ENCODE assay signal across 12 cellular contexts in genomic region chr11:11555228-11555627, GRCh38.
DNase-seq lines count a peak whose midpoint lies in the region; ATAC-seq and TF ChIP-seq lines count a peak whose summit lies in the region.
"Had no signal": no experiment of that assay in that cellular context is flagged by ENCODE, and none has a peak within 500 bp of the region (broad histone marks: within the 10 kb centered on the region; RNA-seq: fewer than 3 reads in every experiment).

No MANE protein-coding gene starts in this region.

- TF ChIP-seq EP300 in sigmoid colon (IDR thresholded peaks at IDR 0.05) = no peak

- H3K27me3 ChIP-seq in sigmoid colon = no peaks in the 10 kb centered on the region
- no peaks in the 10 kb centered on the region for H3K27me3 ChIP-seq in CD8-positive, alpha-beta T cell (ENCODE audit: insufficient read depth, low read length)

- no peaks in the 10 kb centered on the region for H3K27me3 Mint-ChIP-seq in glutamatergic neuron (ENCODE audit: unreplicated experiment)
- H3K27me3 Mint-ChIP-seq in CD8-positive, alpha-beta T cell (ENCODE audit: low read depth) = peaks cover 6% of the 10 kb centered on the region

- H3K36me3 Mint-ChIP-seq in glutamatergic neuron (ENCODE audit: unreplicated experiment) = no peaks in the 10 kb centered on the region
- H3K36me3 Mint-ChIP-seq in CD8-positive, alpha-beta T cell = no peaks in the 10 kb centered on the region
- H3K36me3 Mint-ChIP-seq: activated CD4-positive, alpha-beta memory T cell treated with anti-CD3 and anti-CD28 coated beads for 36 hours had no signal

- H3K27ac Mint-ChIP-seq in glutamatergic neuron (ENCODE audit: unreplicated experiment) = peak overlapping the region; percentile 80
- H3K27ac Mint-ChIP-seq in CD8-positive, alpha-beta T cell = no peak overlapping the region
- H3K27ac Mint-ChIP-seq: activated CD4-positive, alpha-beta memory T cell treated with anti-CD3 and anti-CD28 coated beads for 36 hours had no signal

- TF ChIP-seq CTCF in glutamatergic neuron (IDR thresholded peaks at IDR 0.05; ENCODE audit: partially characterized antibody, unreplicated experiment) (no peak), sigmoid colon (IDR thresholded peaks at IDR 0.05) (no peak)
- no peak for TF ChIP-seq CTCF in CD8-positive, alpha-beta T cell (IDR thresholded peaks at IDR 0.05)

- no peak overlapping the region for H3K4me3 Mint-ChIP-seq in glutamatergic neuron (ENCODE audit: unreplicated experiment)
- no peak overlapping the region for H3K4me3 Mint-ChIP-seq in CD8-positive, alpha-beta T cell
- H3K4me3 Mint-ChIP-seq: activated CD4-positive, alpha-beta memory T cell treated with anti-CD3 and anti-CD28 coated beads for 36 hours had no signal

- peak; percentile 91 for DNase-seq in NCI-H1092 (lab: John Stamatoyannopoulos, UW)
- DNase-seq in NCI-H2196 treated with DMSO at 0.1 percent for 48 hours (lab: John Stamatoyannopoulos, UW; ENCODE audit: unreplicated experiment) = peak; percentile 53
- DNase-seq in glutamatergic neuron = peak; percentile 39
- peak; percentile 87 for DNase-seq in sigmoid colon
- DNase-seq in HT-29 (ENCODE audit: low spot score) = no peak
- DNase-seq in CD8-positive, alpha-beta T cell = no peak
- DNase-seq: activated CD4-positive, alpha-beta memory T cell treated with anti-CD3 and anti-CD28 coated beads for 36 hours; activated naive CD4-positive, alpha-beta T cell treated with anti-CD3 and anti-CD28 coated beads, Interleukin-2, amount 50 U/mL, for 16 hours; stimulated activated CD4-positive, alpha-beta T cell treated with anti-CD3 and anti-CD28 coated beads, Interleukin-4, amount 100 ng/mL, for 1 hour; stimulated activated naive CD8-positive, alpha-beta T cell treated with anti-CD3 and anti-CD28 coated beads, Interleukin-15, Interleukin-2, amounts not matched to agents 100 U/mL and 50 U/mL, for 24 hours had no signal

- peaks cover 38% of the 10 kb centered on the region for H3K4me1 Mint-ChIP-seq in glutamatergic neuron (ENCODE audit: low read depth, unreplicated experiment)
- no peaks in the 10 kb centered on the region for H3K4me1 Mint-ChIP-seq in CD8-positive, alpha-beta T cell (ENCODE audit: low read depth)

- no peaks in the 10 kb centered on the region for H3K9me3 ChIP-seq in sigmoid colon
- no peaks in the 10 kb centered on the region for H3K9me3 ChIP-seq in CD8-positive, alpha-beta T cell (ENCODE audit: low read length)

- H3K9me3 Mint-ChIP-seq in glutamatergic neuron (ENCODE audit: unreplicated experiment) = peaks cover 3% of the 10 kb centered on the region
- no peaks in the 10 kb centered on the region for H3K9me3 Mint-ChIP-seq in CD8-positive, alpha-beta T cell
- H3K9me3 Mint-ChIP-seq: activated CD4-positive, alpha-beta memory T cell treated with anti-CD3 and anti-CD28 coated beads for 36 hours had no signal

- H3K4me1 ChIP-seq in sigmoid colon = peaks cover 0 to 36% (median 17%) of the 10 kb centered on the region in 4 donors
- H3K4me1 ChIP-seq in CD8-positive, alpha-beta T cell (ENCODE audit: insufficient read depth, low read length) = no peaks in the 10 kb centered on the region

- no peaks in the 10 kb centered on the region for H3K36me3 ChIP-seq in sigmoid colon
- no peaks in the 10 kb centered on the region for H3K36me3 ChIP-seq in CD8-positive, alpha-beta T cell (ENCODE audit: insufficient read depth, low read length)

- peak overlapping the region in 2 of 4 donors; percentile 18 to 57 for H3K27ac ChIP-seq in sigmoid colon
- H3K27ac ChIP-seq in CD8-positive, alpha-beta T cell (ENCODE audit: low read depth, low read length) = no peak overlapping the region

- no peak for TF ChIP-seq POLR2A in sigmoid colon (IDR thresholded peaks at IDR 0.05)

- ATAC-seq in CD8-positive, alpha-beta T cell = no peak
- ATAC-seq in HG02885 (IDR thresholded peaks at IDR 0.05; ENCODE audit: poor library complexity, unreplicated experiment) = no peak
- ATAC-seq: K562; stimulated activated naive CD8-positive, alpha-beta T cell treated with anti-CD3 and anti-CD28 coated beads, Interleukin-15, Interleukin-2, amounts not matched to agents 100 U/mL and 50 U/mL, for 24 hours had no signal

- CTCF ChIA-PET in CD8-positive, alpha-beta T cell (lab: Charles Lee) = no interaction called here

- WGBS in sigmoid colon, 2 donors = 67 to 75% methylated on average over 6 of the region's 6 CpGs

- POLR2A ChIA-PET in CD8-positive, alpha-beta T cell (lab: Charles Lee) = no interaction called here

- intact Hi-C loops in sigmoid colon (cut with DNase I) = no loop called here
- intact Hi-C loops in CD8-positive, alpha-beta T cell (cut with DNase I, micrococcal nuclease) = no loop called here

- H3K4me3 ChIP-seq in sigmoid colon = no peak overlapping the region
- no peak overlapping the region for H3K4me3 ChIP-seq in CD8-positive, alpha-beta T cell (ENCODE audit: low read depth, low read length)
- H3K4me3 ChIP-seq: K562 had no signal

Comparison
In these comparisons a context has a peak if more than half of its experiments do, and no peak if none do; other contexts are left out.
1. DNase-seq: peak in NCI-H1092 (single experiment), NCI-H2196 treated with DMSO at 0.1 percent for 48 hours (single experiment), glutamatergic neuron (single experiment) and sigmoid colon (single experiment); none in HT-29 (single experiment) and CD8-positive, alpha-beta T cell (0 of 7).